In the genomic region with DNA sequence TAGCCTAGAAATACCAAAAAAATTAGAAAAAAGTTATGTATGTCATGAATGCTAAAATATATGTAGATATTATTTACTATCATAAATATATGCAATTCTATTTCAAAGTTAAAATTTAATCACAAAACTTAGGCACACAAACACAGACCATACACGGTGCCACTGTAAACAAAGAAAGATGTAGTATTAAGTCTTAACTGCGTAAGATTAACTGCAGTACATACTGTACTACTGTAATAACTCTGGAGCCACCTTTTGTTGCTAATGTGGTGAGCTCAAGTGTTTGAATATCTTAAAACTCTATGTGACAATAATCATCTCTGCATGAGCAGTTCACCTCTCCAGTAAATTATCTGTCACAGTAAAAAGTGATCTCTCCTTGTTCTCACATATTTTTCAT, we compare ENCODE assay signal across 28 cellular contexts.
"Had no signal": no experiment of that assay in that cellular context is flagged by ENCODE, and none has a peak within 500 bp of the region (broad histone marks: within the 10 kb centered on the region; RNA-seq: fewer than 3 reads in every experiment).

No MANE protein-coding gene starts in this region.

- ATAC-seq: esophagus mucosa; left lobe of liver; lower lobe of right lung; mucosa of descending colon; stimulated activated naive B cell treated with anti-CD40 and anti-IgM and Interleukin-4, amounts not matched to agents 10 μg/mL and 1 μg/mL and 100 μg/mL, for 72 hours had no signal

- DNase-seq: activated CD4-positive, alpha-beta T cell treated with anti-CD3 and anti-CD28 coated beads for 4 hours; activated CD8-positive, alpha-beta memory T cell treated with anti-CD3 and anti-CD28 coated beads, Interleukin-2, amount 50 U/mL, for 48 hours; activated gamma-delta T cell; activated T-cell treated with anti-CD3 and anti-CD28 coated beads, Interleukin-2, amount 50 U/mL, for 48 hours; adrenal gland; brain microvascular endothelial cell; caudate nucleus; effector CD4-positive, alpha-beta T cell; foreskin melanocyte; lower lobe of right lung; mesendoderm; mucosa of descending colon; retina; sigmoid colon; stimulated activated CD4-positive, alpha-beta T cell treated with anti-CD3 and anti-CD28 coated beads, Interleukin-15, amount 100 ng/mL, for 24 hours; stimulated activated CD4-positive, alpha-beta T cell treated with anti-CD3 and anti-CD28 coated beads, Interleukin-2, amount 100 ng/mL, for 48 hours; stimulated activated CD8-positive, alpha-beta memory T cell treated with anti-CD3 and anti-CD28 coated beads, Interleukin-4, amount 100 ng/mL, for 48 hours; stimulated activated naive B cell treated with anti-CD40 and anti-IgM and Interleukin-4, amounts not matched to agents 10 μg/mL and 1 μg/mL and 100 μg/mL, for 72 hours; SW 1271; T-helper 17 cell; transverse colon had no signal

- H3K9me3 ChIP-seq: adrenal gland, ascending aorta, lower lobe of right lung, mucosa of descending colon, sigmoid colon, transverse colon had no signal

- H3K4me1 ChIP-seq: ascending aorta, lower lobe of right lung, sigmoid colon, transverse colon had no signal

- H3K4me3 Mint-ChIP-seq: dendritic cell treated with granulocyte-macrophage colony-stimulating factor and Interleukin-4, amounts not matched to agents 40 ng/mL and 50 ng/mL, for 4 days; stimulated activated naive B cell treated with anti-CD40 and anti-IgM and Interleukin-4, amounts not matched to agents 10 μg/mL and 1 μg/mL and 100 μg/mL, for 72 hours; T-helper 17 cell had no signal

- H3K9me3 Mint-ChIP-seq: dendritic cell treated with granulocyte-macrophage colony-stimulating factor and Interleukin-4, amounts not matched to agents 40 ng/mL and 50 ng/mL, for 4 days; stimulated activated naive B cell treated with anti-CD40 and anti-IgM and Interleukin-4, amounts not matched to agents 10 μg/mL and 1 μg/mL and 100 μg/mL, for 72 hours had no signal

- H3K27me3 ChIP-seq: adrenal gland, ascending aorta, brain microvascular endothelial cell, sigmoid colon, transverse colon had no signal

- H3K27ac ChIP-seq: adrenal gland, ascending aorta, brain microvascular endothelial cell, lower lobe of right lung, sigmoid colon, SK-N-MC, transverse colon had no signal

- H3K27ac Mint-ChIP-seq: dendritic cell treated with granulocyte-macrophage colony-stimulating factor and Interleukin-4, amounts not matched to agents 40 ng/mL and 50 ng/mL, for 4 days; progenitor cell of endocrine pancreas; stimulated activated naive B cell treated with anti-CD40 and anti-IgM and Interleukin-4, amounts not matched to agents 10 μg/mL and 1 μg/mL and 100 μg/mL, for 72 hours had no signal

- H3K27me3 Mint-ChIP-seq: dendritic cell treated with granulocyte-macrophage colony-stimulating factor and Interleukin-4, amounts not matched to agents 40 ng/mL and 50 ng/mL, for 4 days; progenitor cell of endocrine pancreas; stimulated activated naive B cell treated with anti-CD40 and anti-IgM and Interleukin-4, amounts not matched to agents 10 μg/mL and 1 μg/mL and 100 μg/mL, for 72 hours; T-helper 17 cell had no signal

- H3K4me3 ChIP-seq: adrenal gland, ascending aorta, lower lobe of right lung, mucosa of descending colon, sigmoid colon, SK-N-MC, smooth muscle cell, transverse colon had no signal
